9 cellular contexts compared by ENCODE assay signal in genomic region chr6:37324131-37325033, GRCh38. TPM values are rescaled to one million over a fixed set of nuclear protein-coding genes. Genes with fewer than 3 reads are reported as not detected.
DNase-seq lines count a peak whose midpoint lies in the region; ATAC-seq, FAIRE-seq and TF ChIP-seq lines count a peak whose summit lies in the region.
"Had no signal": no experiment of that assay in that cellular context is flagged by ENCODE, and none has a peak within 500 bp of the region (broad histone marks: within the 10 kb centered on the region; RNA-seq: fewer than 3 reads in every experiment).

No MANE protein-coding gene starts in this region.

- H3K27me3 Mint-ChIP-seq in chondrocyte (ENCODE audit: low read depth), result no peaks in the 10 kb centered on the region

- no peak for ATAC-seq in pancreas

- peak overlapping the region; percentile 12 for H3K4me2 ChIP-seq in skeletal muscle satellite cell (ENCODE audit: low read length)

- H3K9me3 Mint-ChIP-seq in chondrocyte (ENCODE audit: low read depth), result no peaks in the 10 kb centered on the region

- H3K36me3 ChIP-seq in skeletal muscle satellite cell (ENCODE audit: insufficient read depth, low read length) (peaks cover 14% of the 10 kb centered on the region), pancreas (peaks cover 0 to 26% (median 3%) of the 10 kb centered on the region in 3 donors)

- H3K4me3 Mint-ChIP-seq in chondrocyte (ENCODE audit: unreplicated experiment), result no peak overlapping the region

- WGBS in pancreas, 2 donors, result 55 to 70% methylated on average over 4 of the region's 4 CpGs

- DNase-seq in DMS 273 (lab: John Stamatoyannopoulos, UW; ENCODE audit: unreplicated experiment), result peak; percentile 37
- DNase-seq in DMS 273 treated with DMSO at 0.1 percent for 48 hours (lab: John Stamatoyannopoulos, UW), result no peak
- DNase-seq in RPMI7951 (ENCODE audit: low read depth), result peak; percentile 69
- no peak for DNase-seq in chondrocyte (ENCODE audit: low spot score)
- no peak for DNase-seq in GM10248 (ENCODE audit: extremely low spot score)
- no peak for DNase-seq in NCI-H2171 treated with DMSO at 0.1 percent for 48 hours (lab: John Stamatoyannopoulos, UW)
- DNase-seq in pancreas, result no peak

- H3K9ac ChIP-seq in skeletal muscle satellite cell (ENCODE audit: low read depth, low read length), result no peak overlapping the region

- peaks cover 45% of the 10 kb centered on the region for H3K4me1 Mint-ChIP-seq in chondrocyte (ENCODE audit: low read depth)

- H3K27ac ChIP-seq in pancreas, result no peak overlapping the region
- H3K27ac ChIP-seq: 22Rv1 had no signal

- no peak for FAIRE-seq in pancreas (lab: Jason Lieb, UNC)

- peaks cover 27% of the 10 kb centered on the region for H3K4me1 ChIP-seq in skeletal muscle satellite cell (ENCODE audit: control insufficient read depth, insufficient read depth, low read length)
- no peaks in the 10 kb centered on the region for H3K4me1 ChIP-seq in pancreas

- intact Hi-C loops in pancreas (cut with DNase I), result loop anchor here in 1 of 3 donors (5.0 kb wide), 1 partner anchor 368 kb away; no protein-coding TSS in a partner anchor

- no peaks in the 10 kb centered on the region for H3K27me3 ChIP-seq in skeletal muscle satellite cell (ENCODE audit: control insufficient read depth, insufficient read depth, low read length)
- no peaks in the 10 kb centered on the region for H3K27me3 ChIP-seq in pancreas

- CTCF ChIA-PET in GM10248 (lab: Yijun Ruan, JAX), result interaction anchor here (0.6 to 7.8 kb wide), 17 partner anchors 13 to 449 kb away, joined by 3 to 127 read pairs (median 5); partner anchors contain the start of gene TMEM217

- no peak for TF ChIP-seq CTCF in chondrocyte (IDR thresholded peaks at IDR 0.05)
- no peak for TF ChIP-seq CTCF in GM10248 (IDR thresholded peaks at IDR 0.05; ENCODE audit: control extremely low read depth, extremely low read depth, low read depth, missing control alignments)
- TF ChIP-seq CTCF in pancreas (IDR thresholded peaks at IDR 0.05), result no peak

- POLR2A ChIA-PET in GM10248 (lab: Yijun Ruan, JAX), result no interaction called here

- H3K36me3 Mint-ChIP-seq in chondrocyte (ENCODE audit: low read depth), result peaks cover 11% of the 10 kb centered on the region

- H3K27ac Mint-ChIP-seq in chondrocyte (ENCODE audit: unreplicated experiment), result peak overlapping the region; percentile 90

- H3K4me3 ChIP-seq in skeletal muscle satellite cell (ENCODE audit: low read length) (no peak overlapping the region), pancreas (no peak overlapping the region)

- H3K9me3 ChIP-seq in skeletal muscle satellite cell (replicated peaks; ENCODE audit: low read length) (no peaks in the 10 kb centered on the region), pancreas (no peaks in the 10 kb centered on the region)

RNA-seq across cellular contexts. Expression of gene RNF8, which starts 29.4 kb away (rescaled TPM):
- total RNA-seq in RPMI7951 (2014; rRNA removed; shearing (Covaris generic)), result 18.0 and 25.5 TPM in 2 replicates
- total RNA-seq in chondrocyte, result 18.6 to 21.4 TPM (median 19.5 TPM) in 3 replicates
- 16.2 and 19.7 TPM in 2 replicates for total RNA-seq in skeletal muscle satellite cell (2012; rRNA removed)
- total RNA-seq in pancreas, result 1 to 10 TPM; 3.9 to 8.2 (median 5.5) TPM
- polyA plus RNA-seq in pancreas, result 1 to 10 TPM; 5.8 to 8.5 TPM

Comparison
In these comparisons a context has a peak if more than half of its experiments do, and no peak if none do; other contexts are left out.
1. DNase-seq: peak in DMS 273 (single experiment) and RPMI7951 (single experiment); none in DMS 273 treated with DMSO at 0.1 percent for 48 hours (single experiment), chondrocyte (single experiment), GM10248 (single experiment), NCI-H2171 treated with DMSO at 0.1 percent for 48 hours (single experiment) and pancreas (0 of 6).